1 cellular context compared by ENCODE assay signal in the genomic region with DNA sequence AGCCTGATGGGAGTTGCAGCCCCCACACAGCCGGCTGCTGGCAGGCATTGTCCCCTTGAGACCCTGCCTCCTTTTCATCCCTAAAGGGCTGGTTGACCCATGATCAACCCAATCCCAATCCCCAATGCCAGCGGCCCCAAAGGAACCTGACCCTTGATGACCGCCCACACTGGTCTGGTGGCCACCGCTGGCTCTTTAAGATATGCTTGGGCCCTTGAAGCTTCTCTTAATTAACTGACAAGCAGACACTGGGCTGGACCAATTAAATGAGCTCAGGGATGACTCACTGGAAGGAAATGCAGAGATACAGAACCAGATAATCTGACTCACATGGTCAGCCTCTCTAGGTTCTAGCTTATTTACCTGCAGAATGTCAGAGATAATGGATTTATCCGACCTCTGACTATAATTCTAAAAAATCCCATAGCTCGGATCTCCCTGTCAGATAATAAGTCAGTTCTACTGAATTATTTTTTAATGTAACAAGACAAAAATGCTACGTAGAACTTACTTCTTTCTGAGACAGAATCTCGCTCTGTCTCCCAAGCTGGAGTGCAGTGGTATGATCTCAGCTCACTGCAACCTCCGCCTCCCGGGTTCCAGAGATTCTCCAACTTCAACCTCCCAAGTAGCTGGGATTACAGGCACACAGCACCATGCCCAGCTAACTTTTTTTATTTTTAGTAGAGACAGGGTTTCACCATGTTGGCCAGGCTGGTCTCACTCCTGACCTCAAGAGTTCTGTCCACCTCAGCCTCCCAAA.
TF ChIP-seq lines count a peak whose summit lies in the region.

No MANE protein-coding gene starts in this region.

TF ChIP-seq in K562, 482 proteins besides CTCF, POLR2A, EP300 and RAD21 (continued from another document and continues in another):
- TF ChIP-seq NR2C2 (CRISPR knock-in tag; IDR thresholded peaks at IDR 0.05): no peak
- no peak for TF ChIP-seq NR2C2 (tag; IDR thresholded peaks at IDR 0.05)
- TF ChIP-seq HDGF (IDR thresholded peaks at IDR 0.05): no peak
- TF ChIP-seq, protein P1, sequence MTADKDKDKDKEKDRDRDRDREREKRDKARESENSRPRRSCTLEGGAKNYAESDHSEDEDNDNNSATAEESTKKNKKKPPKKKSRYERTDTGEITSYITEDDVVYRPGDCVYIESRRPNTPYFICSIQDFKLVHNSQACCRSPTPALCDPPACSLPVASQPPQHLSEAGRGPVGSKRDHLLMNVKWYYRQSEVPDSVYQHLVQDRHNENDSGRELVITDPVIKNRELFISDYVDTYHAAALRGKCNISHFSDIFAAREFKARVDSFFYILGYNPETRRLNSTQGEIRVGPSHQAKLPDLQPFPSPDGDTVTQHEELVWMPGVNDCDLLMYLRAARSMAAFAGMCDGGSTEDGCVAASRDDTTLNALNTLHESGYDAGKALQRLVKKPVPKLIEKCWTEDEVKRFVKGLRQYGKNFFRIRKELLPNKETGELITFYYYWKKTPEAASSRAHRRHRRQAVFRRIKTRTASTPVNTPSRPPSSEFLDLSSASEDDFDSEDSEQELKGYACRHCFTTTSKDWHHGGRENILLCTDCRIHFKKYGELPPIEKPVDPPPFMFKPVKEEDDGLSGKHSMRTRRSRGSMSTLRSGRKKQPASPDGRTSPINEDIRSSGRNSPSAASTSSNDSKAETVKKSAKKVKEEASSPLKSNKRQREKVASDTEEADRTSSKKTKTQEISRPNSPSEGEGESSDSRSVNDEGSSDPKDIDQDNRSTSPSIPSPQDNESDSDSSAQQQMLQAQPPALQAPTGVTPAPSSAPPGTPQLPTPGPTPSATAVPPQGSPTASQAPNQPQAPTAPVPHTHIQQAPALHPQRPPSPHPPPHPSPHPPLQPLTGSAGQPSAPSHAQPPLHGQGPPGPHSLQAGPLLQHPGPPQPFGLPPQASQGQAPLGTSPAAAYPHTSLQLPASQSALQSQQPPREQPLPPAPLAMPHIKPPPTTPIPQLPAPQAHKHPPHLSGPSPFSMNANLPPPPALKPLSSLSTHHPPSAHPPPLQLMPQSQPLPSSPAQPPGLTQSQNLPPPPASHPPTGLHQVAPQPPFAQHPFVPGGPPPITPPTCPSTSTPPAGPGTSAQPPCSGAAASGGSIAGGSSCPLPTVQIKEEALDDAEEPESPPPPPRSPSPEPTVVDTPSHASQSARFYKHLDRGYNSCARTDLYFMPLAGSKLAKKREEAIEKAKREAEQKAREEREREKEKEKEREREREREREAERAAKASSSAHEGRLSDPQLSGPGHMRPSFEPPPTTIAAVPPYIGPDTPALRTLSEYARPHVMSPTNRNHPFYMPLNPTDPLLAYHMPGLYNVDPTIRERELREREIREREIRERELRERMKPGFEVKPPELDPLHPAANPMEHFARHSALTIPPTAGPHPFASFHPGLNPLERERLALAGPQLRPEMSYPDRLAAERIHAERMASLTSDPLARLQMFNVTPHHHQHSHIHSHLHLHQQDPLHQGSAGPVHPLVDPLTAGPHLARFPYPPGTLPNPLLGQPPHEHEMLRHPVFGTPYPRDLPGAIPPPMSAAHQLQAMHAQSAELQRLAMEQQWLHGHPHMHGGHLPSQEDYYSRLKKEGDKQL (CRISPR knock-in tag; IDR thresholded peaks at IDR 0.05; ENCODE audit: borderline replicate concordance): no peak
- TF ChIP-seq, protein P2, sequence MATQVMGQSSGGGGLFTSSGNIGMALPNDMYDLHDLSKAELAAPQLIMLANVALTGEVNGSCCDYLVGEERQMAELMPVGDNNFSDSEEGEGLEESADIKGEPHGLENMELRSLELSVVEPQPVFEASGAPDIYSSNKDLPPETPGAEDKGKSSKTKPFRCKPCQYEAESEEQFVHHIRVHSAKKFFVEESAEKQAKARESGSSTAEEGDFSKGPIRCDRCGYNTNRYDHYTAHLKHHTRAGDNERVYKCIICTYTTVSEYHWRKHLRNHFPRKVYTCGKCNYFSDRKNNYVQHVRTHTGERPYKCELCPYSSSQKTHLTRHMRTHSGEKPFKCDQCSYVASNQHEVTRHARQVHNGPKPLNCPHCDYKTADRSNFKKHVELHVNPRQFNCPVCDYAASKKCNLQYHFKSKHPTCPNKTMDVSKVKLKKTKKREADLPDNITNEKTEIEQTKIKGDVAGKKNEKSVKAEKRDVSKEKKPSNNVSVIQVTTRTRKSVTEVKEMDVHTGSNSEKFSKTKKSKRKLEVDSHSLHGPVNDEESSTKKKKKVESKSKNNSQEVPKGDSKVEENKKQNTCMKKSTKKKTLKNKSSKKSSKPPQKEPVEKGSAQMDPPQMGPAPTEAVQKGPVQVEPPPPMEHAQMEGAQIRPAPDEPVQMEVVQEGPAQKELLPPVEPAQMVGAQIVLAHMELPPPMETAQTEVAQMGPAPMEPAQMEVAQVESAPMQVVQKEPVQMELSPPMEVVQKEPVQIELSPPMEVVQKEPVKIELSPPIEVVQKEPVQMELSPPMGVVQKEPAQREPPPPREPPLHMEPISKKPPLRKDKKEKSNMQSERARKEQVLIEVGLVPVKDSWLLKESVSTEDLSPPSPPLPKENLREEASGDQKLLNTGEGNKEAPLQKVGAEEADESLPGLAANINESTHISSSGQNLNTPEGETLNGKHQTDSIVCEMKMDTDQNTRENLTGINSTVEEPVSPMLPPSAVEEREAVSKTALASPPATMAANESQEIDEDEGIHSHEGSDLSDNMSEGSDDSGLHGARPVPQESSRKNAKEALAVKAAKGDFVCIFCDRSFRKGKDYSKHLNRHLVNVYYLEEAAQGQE (CRISPR knock-in tag; IDR thresholded peaks at IDR 0.05; ENCODE audit: low read depth): no peak
- no peak for TF ChIP-seq HCFC1 (IDR thresholded peaks at IDR 0.05; ENCODE audit: low read depth, low read length)
- TF ChIP-seq ZNF224 (CRISPR knock-in tag; IDR thresholded peaks at IDR 0.05): no peak
- no peak for TF ChIP-seq PPARD (CRISPR knock-in tag; IDR thresholded peaks at IDR 0.05)
- TF ChIP-seq CAMTA2 (CRISPR knock-in tag; conservative IDR thresholded peaks at IDR 0.05): no peak
- TF ChIP-seq TAF1 (IDR thresholded peaks at IDR 0.05; ENCODE audit: control insufficient read depth, extremely low read depth, insufficient read depth, low read length, severe bottlenecking): no peak
- peak; percentile 82 for TF ChIP-seq CBFA2T2 (conservative IDR thresholded peaks at IDR 0.05)
- peak; percentile 78; the same call in 1 of the 2 replicates for TF ChIP-seq NCOA1 (IDR thresholded peaks at IDR 0.05; ENCODE audit: low read depth)
- TF ChIP-seq ZNF174 (CRISPR knock-in tag; IDR thresholded peaks at IDR 0.05): no peak
- TF ChIP-seq GTF2A2 (tag; IDR thresholded peaks at IDR 0.05): no peak
- TF ChIP-seq ZNF695 (CRISPR knock-in tag; IDR thresholded peaks at IDR 0.05): no peak
- no peak for TF ChIP-seq PYGO2 (tag; IDR thresholded peaks at IDR 0.05)
- TF ChIP-seq RAD51 (IDR thresholded peaks at IDR 0.05; ENCODE audit: borderline replicate concordance, low read depth): peak; percentile 32; the same call in 1 of the 2 replicates
- no peak for TF ChIP-seq PCBP1 (IDR thresholded peaks at IDR 0.05; ENCODE audit: low read depth, low read length, poor library complexity, severe bottlenecking)
- TF ChIP-seq ZNF316 (IDR thresholded peaks at IDR 0.05): no peak
- TF ChIP-seq ZNF561 (CRISPR knock-in tag; conservative IDR thresholded peaks at IDR 0.05): no peak
- TF ChIP-seq, protein P3, sequence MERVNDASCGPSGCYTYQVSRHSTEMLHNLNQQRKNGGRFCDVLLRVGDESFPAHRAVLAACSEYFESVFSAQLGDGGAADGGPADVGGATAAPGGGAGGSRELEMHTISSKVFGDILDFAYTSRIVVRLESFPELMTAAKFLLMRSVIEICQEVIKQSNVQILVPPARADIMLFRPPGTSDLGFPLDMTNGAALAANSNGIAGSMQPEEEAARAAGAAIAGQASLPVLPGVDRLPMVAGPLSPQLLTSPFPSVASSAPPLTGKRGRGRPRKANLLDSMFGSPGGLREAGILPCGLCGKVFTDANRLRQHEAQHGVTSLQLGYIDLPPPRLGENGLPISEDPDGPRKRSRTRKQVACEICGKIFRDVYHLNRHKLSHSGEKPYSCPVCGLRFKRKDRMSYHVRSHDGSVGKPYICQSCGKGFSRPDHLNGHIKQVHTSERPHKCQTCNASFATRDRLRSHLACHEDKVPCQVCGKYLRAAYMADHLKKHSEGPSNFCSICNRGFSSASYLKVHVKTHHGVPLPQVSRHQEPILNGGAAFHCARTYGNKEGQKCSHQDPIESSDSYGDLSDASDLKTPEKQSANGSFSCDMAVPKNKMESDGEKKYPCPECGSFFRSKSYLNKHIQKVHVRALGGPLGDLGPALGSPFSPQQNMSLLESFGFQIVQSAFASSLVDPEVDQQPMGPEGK (CRISPR knock-in tag; IDR thresholded peaks at IDR 0.05; ENCODE audit: borderline replicate concordance): no peak
- TF ChIP-seq, protein P4, sequence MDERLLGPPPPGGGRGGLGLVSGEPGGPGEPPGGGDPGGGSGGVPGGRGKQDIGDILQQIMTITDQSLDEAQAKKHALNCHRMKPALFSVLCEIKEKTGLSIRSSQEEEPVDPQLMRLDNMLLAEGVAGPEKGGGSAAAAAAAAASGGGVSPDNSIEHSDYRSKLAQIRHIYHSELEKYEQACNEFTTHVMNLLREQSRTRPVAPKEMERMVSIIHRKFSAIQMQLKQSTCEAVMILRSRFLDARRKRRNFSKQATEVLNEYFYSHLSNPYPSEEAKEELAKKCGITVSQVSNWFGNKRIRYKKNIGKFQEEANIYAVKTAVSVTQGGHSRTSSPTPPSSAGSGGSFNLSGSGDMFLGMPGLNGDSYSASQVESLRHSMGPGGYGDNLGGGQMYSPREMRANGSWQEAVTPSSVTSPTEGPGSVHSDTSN (CRISPR knock-in tag; IDR thresholded peaks at IDR 0.05; ENCODE audit: low read depth): no peak
- TF ChIP-seq, protein P4 (tag; conservative IDR thresholded peaks at IDR 0.05; ENCODE audit: low read depth): peak; percentile 73
- no peak; the same call in 1 of the 2 replicates for TF ChIP-seq ESRRA (IDR thresholded peaks at IDR 0.05; ENCODE audit: borderline replicate concordance, low read depth)
- TF ChIP-seq, protein P5, sequence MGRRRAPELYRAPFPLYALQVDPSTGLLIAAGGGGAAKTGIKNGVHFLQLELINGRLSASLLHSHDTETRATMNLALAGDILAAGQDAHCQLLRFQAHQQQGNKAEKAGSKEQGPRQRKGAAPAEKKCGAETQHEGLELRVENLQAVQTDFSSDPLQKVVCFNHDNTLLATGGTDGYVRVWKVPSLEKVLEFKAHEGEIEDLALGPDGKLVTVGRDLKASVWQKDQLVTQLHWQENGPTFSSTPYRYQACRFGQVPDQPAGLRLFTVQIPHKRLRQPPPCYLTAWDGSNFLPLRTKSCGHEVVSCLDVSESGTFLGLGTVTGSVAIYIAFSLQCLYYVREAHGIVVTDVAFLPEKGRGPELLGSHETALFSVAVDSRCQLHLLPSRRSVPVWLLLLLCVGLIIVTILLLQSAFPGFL (CRISPR knock-in tag; IDR thresholded peaks at IDR 0.05): no peak
- TF ChIP-seq NCOR1 (IDR thresholded peaks at IDR 0.05): peak; percentile 83
- no peak for TF ChIP-seq ZNF263 (CRISPR knock-in tag; IDR thresholded peaks at IDR 0.05; ENCODE audit: borderline replicate concordance)
- 0 out of 4 replicates have a peak, but pooled peaks of 1 of the 2 experiments have one; percentile 16 for TF ChIP-seq MAZ (CRISPR knock-in tag; conservative IDR thresholded peaks at IDR 0.05 in 1 of 2, IDR thresholded peaks at IDR 0.05 in 1 of 2)
- no peak for TF ChIP-seq ZNF232 (CRISPR knock-in tag; IDR thresholded peaks at IDR 0.05)
- peak; percentile 76 for TF ChIP-seq EP400 (IDR thresholded peaks at IDR 0.05)
- 0 out of 2 replicates have a peak, but pooled peaks have one; percentile 35 for TF ChIP-seq SMAD4 (CRISPR knock-in tag; conservative IDR thresholded peaks at IDR 0.05)
- TF ChIP-seq, protein P6, sequence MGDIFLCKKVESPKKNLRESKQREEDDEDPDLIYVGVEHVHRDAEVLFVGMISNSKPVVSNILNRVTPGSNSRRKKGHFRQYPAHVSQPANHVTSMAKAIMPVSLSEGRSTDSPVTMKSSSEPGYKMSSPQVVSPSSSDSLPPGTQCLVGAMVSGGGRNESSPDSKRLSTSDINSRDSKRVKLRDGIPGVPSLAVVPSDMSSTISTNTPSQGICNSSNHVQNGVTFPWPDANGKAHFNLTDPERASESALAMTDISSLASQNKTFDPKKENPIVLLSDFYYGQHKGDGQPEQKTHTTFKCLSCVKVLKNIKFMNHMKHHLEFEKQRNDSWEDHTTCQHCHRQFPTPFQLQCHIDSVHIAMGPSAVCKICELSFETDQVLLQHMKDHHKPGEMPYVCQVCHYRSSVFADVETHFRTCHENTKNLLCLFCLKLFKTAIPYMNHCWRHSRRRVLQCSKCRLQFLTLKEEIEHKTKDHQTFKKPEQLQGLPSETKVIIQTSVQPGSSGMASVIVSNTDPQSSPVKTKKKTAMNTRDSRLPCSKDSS (IDR thresholded peaks at IDR 0.05; ENCODE audit: low read depth, partially characterized antibody): no peak
- TF ChIP-seq HNRNPLL (IDR thresholded peaks at IDR 0.05; ENCODE audit: low read depth, low read length, poor library complexity, severe bottlenecking): no peak
- TF ChIP-seq, protein P7, sequence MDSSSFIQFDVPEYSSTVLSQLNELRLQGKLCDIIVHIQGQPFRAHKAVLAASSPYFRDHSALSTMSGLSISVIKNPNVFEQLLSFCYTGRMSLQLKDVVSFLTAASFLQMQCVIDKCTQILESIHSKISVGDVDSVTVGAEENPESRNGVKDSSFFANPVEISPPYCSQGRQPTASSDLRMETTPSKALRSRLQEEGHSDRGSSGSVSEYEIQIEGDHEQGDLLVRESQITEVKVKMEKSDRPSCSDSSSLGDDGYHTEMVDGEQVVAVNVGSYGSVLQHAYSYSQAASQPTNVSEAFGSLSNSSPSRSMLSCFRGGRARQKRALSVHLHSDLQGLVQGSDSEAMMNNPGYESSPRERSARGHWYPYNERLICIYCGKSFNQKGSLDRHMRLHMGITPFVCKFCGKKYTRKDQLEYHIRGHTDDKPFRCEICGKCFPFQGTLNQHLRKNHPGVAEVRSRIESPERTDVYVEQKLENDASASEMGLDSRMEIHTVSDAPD (CRISPR knock-in tag; IDR thresholded peaks at IDR 0.05): no peak
- TF ChIP-seq GTF2F1 (IDR thresholded peaks at IDR 0.05; ENCODE audit: low read depth, low read length): no peak
- TF ChIP-seq MCM2 (IDR thresholded peaks at IDR 0.05; ENCODE audit: low read depth): no peak
- no peak for TF ChIP-seq ZNF436 (CRISPR knock-in tag; IDR thresholded peaks at IDR 0.05)
- TF ChIP-seq CEBPG (CRISPR knock-in tag; IDR thresholded peaks at IDR 0.05): no peak
- no peak; a peak in 1 of 4 replicates for TF ChIP-seq CEBPG (tag; conservative IDR thresholded peaks at IDR 0.05 in 1 of 2, IDR thresholded peaks at IDR 0.05 in 1 of 2)
- TF ChIP-seq, protein P8, sequence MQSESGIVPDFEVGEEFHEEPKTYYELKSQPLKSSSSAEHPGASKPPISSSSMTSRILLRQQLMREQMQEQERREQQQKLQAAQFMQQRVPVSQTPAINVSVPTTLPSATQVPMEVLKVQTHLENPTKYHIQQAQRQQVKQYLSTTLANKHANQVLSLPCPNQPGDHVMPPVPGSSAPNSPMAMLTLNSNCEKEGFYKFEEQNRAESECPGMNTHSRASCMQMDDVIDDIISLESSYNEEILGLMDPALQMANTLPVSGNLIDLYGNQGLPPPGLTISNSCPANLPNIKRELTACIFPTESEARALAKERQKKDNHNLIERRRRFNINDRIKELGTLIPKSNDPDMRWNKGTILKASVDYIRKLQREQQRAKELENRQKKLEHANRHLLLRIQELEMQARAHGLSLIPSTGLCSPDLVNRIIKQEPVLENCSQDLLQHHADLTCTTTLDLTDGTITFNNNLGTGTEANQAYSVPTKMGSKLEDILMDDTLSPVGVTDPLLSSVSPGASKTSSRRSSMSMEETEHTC (IDR thresholded peaks at IDR 0.05): peak; percentile 63; the same call in 1 of the 2 replicates
